ENCODE assay signal across 8 cellular contexts in genomic region chr16:4416200-4417032, GRCh38. TPM values are rescaled to one million over a fixed set of nuclear protein-coding genes. Genes with fewer than 3 reads are reported as not detected.
DNase-seq lines count a peak whose midpoint lies in the region; ATAC-seq and TF ChIP-seq lines count a peak whose summit lies in the region.

Gene CORO7, minus strand, starts transcription at chr16:4416596. Its CDS starts 78 bp downstream, at chr16:4416518.

- ATAC-seq in GM18498 (IDR thresholded peaks at IDR 0.05; ENCODE audit: unreplicated experiment) (peak; percentile 75), HG02884 (IDR thresholded peaks at IDR 0.05; ENCODE audit: unreplicated experiment) (peak; percentile 61), T-helper 17 cell (peak; percentile 74), psoas muscle (peak; percentile 98 to 99 (median 98))

- DNase-seq in NCI-H1694 treated with DMSO at 0.1 percent for 48 hours (lab: John Stamatoyannopoulos, UW) (peak; percentile 73), T-helper 17 cell (peak; percentile 100), amniotic stem cell (lab: John Stamatoyannopoulos, UW) (peak; percentile 68), left ventricle myocardium inferior (peak; percentile 98), psoas muscle (peak; percentile 97 to 98), ureter (ENCODE audit: low spot score) (peak; percentile 97)

- intact Hi-C loops in left ventricle myocardium inferior (cut with micrococcal nuclease) = no loop called here
- intact Hi-C loops in psoas muscle (cut with DNase I) = no loop called here

- TF ChIP-seq CTCF in left ventricle myocardium inferior (IDR thresholded peaks at IDR 0.05; ENCODE audit: borderline replicate concordance) (no peak), psoas muscle (IDR thresholded peaks at IDR 0.05) (no peak)

- WGBS in psoas muscle, 3 donors = 0 to 1% (median 1%) methylated on average over 56 to 92 of the region's 92 CpGs

- H3K36me3 ChIP-seq in left ventricle myocardium inferior (no peaks in the 10 kb centered on the region), psoas muscle (ENCODE audit: insufficient read depth in 1 of 2, low read depth in 1 of 2) (peaks cover 0 to 12% of the 10 kb centered on the region in 2 donors)

- H3K9me3 ChIP-seq in T-helper 17 cell (ENCODE audit: control insufficient read depth, low read length, poor library complexity, severe bottlenecking) = no peaks in the 10 kb centered on the region
- no peaks in the 10 kb centered on the region for H3K9me3 ChIP-seq in left ventricle myocardium inferior (replicated peaks)
- no peaks in the 10 kb centered on the region for H3K9me3 ChIP-seq in psoas muscle

- H3K27me3 ChIP-seq in left ventricle myocardium inferior (ENCODE audit: low read depth) (no peaks in the 10 kb centered on the region), psoas muscle (ENCODE audit: insufficient read depth in 3 of 3, low read length in 2 of 3) (no peaks in the 10 kb centered on the region)

- peak within 1 kb of the TSS; percentile 99 for H3K27ac Mint-ChIP-seq in T-helper 17 cell

- peak within 1 kb of the TSS; percentile 97 for H3K4me3 Mint-ChIP-seq in T-helper 17 cell

- H3K4me3 ChIP-seq in left ventricle myocardium inferior (peak within 1 kb of the TSS; percentile 83), psoas muscle (peak within 1 kb of the TSS; percentile 96)

- H3K27ac ChIP-seq in left ventricle myocardium inferior (replicated peaks) (peak within 1 kb of the TSS; percentile 84), psoas muscle (peak within 1 kb of the TSS; percentile 59)

- no peaks in the 10 kb centered on the region for H3K27me3 Mint-ChIP-seq in T-helper 17 cell

- H3K36me3 Mint-ChIP-seq in T-helper 17 cell (ENCODE audit: low read depth) = peaks cover 6% of the 10 kb centered on the region

- H3K4me1 ChIP-seq in left ventricle myocardium inferior (peaks cover 41% of the 10 kb centered on the region), psoas muscle (peaks cover 4% of the 10 kb centered on the region)

- peaks cover 36% of the 10 kb centered on the region for H3K4me1 Mint-ChIP-seq in T-helper 17 cell

RNA-seq across cellular contexts. Expression of gene CORO7, which starts in this region (rescaled TPM):
- total RNA-seq in T-helper 17 cell (100 to 1,000 TPM; 733 to 757 TPM), left ventricle myocardium inferior (12.5 TPM), psoas muscle (1 to 10 TPM; 5.2 to 7.9 (median 7.2) TPM), ureter (43.8 TPM)
- polyA plus RNA-seq in psoas muscle = 1 to 10 TPM; 3.4 to 5.8 (median 3.9) TPM

Comparison
In these comparisons a context has a peak if more than half of its experiments do, and no peak if none do; other contexts are left out.
1. Peak in every context shown above with its lines: DNase-seq, ATAC-seq, H3K4me3 ChIP-seq and H3K27ac ChIP-seq.
2. RNA of gene CORO7 (total RNA-seq): 733 to 757 TPM in T-helper 17 cell; 43.8 TPM in ureter (single experiment), 12.5 TPM in left ventricle myocardium inferior (single experiment) and 5.2 to 7.9 TPM in psoas muscle; every median in the first group is over 10 times any median in the second.